In the genomic region with DNA sequence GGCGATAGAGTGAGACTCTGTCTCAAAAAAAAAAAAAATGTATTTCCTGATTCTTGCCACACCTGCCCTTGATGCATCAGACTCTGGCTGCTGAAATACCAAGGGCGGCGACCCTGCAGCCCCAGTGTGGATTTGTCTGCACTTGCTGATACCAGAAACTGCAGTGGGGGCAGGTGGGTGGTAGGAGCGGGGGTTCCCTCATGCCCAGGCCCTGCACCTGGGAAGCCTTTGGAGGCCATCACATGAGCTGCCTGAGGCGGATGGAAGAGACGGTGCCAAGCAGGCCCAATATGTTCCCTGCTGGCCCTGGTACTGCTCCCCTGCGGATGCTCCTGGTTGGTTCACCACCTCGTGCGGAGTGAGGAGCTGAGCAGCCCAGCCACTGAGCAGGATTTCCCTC, we compare ENCODE assay signal across 11 cellular contexts. TPM values are rescaled to one million over a fixed set of nuclear protein-coding genes. Genes with fewer than 3 reads are reported as not detected.
A peak's percentile ranks its signal among the peaks of the same experiment; 100 is the strongest.
DNase-seq lines count a peak whose midpoint lies in the region; ATAC-seq, FAIRE-seq and TF ChIP-seq lines count a peak whose summit lies in the region.
"Had no signal": no experiment of that assay in that cellular context is flagged by ENCODE, and none has a peak within 500 bp of the region (broad histone marks: within the 10 kb centered on the region; RNA-seq: fewer than 3 reads in every experiment).

No MANE protein-coding gene starts in this region.

- TF ChIP-seq POLR2A in vagina (IDR thresholded peaks at IDR 0.05) (no peak), gastroesophageal sphincter (IDR thresholded peaks at IDR 0.05) (no peak)

- no peaks in the 10 kb centered on the region for H3K9me3 ChIP-seq in keratinocyte (ENCODE audit: control insufficient read depth, low read depth, low read length)
- H3K9me3 ChIP-seq in vagina = no peaks in the 10 kb centered on the region
- no peaks in the 10 kb centered on the region for H3K9me3 ChIP-seq in gastroesophageal sphincter

- H3K36me3 ChIP-seq in keratinocyte (ENCODE audit: control insufficient read depth in 2 of 2, extremely low read depth in 1 of 2, insufficient read depth in 2 of 2, low read length in 2 of 2) = peaks cover 7 to 8% of the 10 kb centered on the region in 2 experiments
- H3K36me3 ChIP-seq in vagina = peaks cover 0 to 37% of the 10 kb centered on the region in 2 donors
- H3K36me3 ChIP-seq in gastroesophageal sphincter = peaks cover 0 to 61% of the 10 kb centered on the region in 2 donors

- TF ChIP-seq CTCF in keratinocyte (optimal IDR thresholded peaks at IDR 0.05 in 1 of 3, IDR thresholded peaks at IDR 0.05 in 1 of 3, conservative IDR thresholded peaks at IDR 0.05 in 1 of 3; ENCODE audit: extremely low read depth in 1 of 3, insufficient read depth in 2 of 3, low read length in 3 of 3) (peak in 1 of 3 experiments; percentile 11), vagina (IDR thresholded peaks at IDR 0.05) (no peak), gastroesophageal sphincter (IDR thresholded peaks at IDR 0.05) (no peak)

- H3K27me3 ChIP-seq in keratinocyte (ENCODE audit: control insufficient read depth, extremely low read depth, insufficient read depth, low read length) (no peaks in the 10 kb centered on the region), vagina (no peaks in the 10 kb centered on the region), gastroesophageal sphincter (no peaks in the 10 kb centered on the region)

- no peaks in the 10 kb centered on the region for H3K9me1 ChIP-seq in keratinocyte (ENCODE audit: control insufficient read depth, extremely low read depth, insufficient read depth, low read length)

- TF ChIP-seq EP300 in gastroesophageal sphincter (IDR thresholded peaks at IDR 0.05) = no peak

- peaks cover 7% of the 10 kb centered on the region for H3K9me3 Mint-ChIP-seq in stimulated activated naive CD8-positive, alpha-beta T cell treated with anti-CD3 and anti-CD28 coated beads, Interleukin-15, Interleukin-2, amounts not matched to agents 100 ng/mL and 50 ng/mL, for 24 hours

- H3K4me1 Mint-ChIP-seq in stimulated activated naive CD8-positive, alpha-beta T cell treated with anti-CD3 and anti-CD28 coated beads, Interleukin-15, Interleukin-2, amounts not matched to agents 100 ng/mL and 50 ng/mL, for 24 hours (ENCODE audit: low read depth) = peaks cover 87% of the 10 kb centered on the region

- no peak for DNase-seq in stimulated activated naive CD8-positive, alpha-beta T cell treated with anti-CD3 and anti-CD28 coated beads, Interleukin-15, Interleukin-2, amounts not matched to agents 100 U/mL and 50 U/mL, for 24 hours
- DNase-seq in activated CD4-positive, alpha-beta T cell treated with anti-CD3 and anti-CD28 coated beads, Interleukin-2, amount 50 U/mL, for 1 hour = peak; percentile 35
- DNase-seq in keratinocyte (ENCODE audit: low read depth, low spot score) = peak; percentile 28
- DNase-seq in vagina (ENCODE audit: extremely low spot score in 2 of 2) = peak in 1 of 2 donors; percentile 92
- DNase-seq in putamen (ENCODE audit: low spot score) = no peak
- DNase-seq: KG1 had no signal

- H3K27ac ChIP-seq in keratinocyte (ENCODE audit: control insufficient read depth, insufficient read depth, low read length) = peak overlapping the region; percentile 77
- peak overlapping the region; percentile 24 for H3K27ac ChIP-seq in vagina
- peak overlapping the region in 1 of 4 donors; percentile 44 for H3K27ac ChIP-seq in gastroesophageal sphincter

- ATAC-seq in stimulated activated naive CD8-positive, alpha-beta T cell treated with anti-CD3 and anti-CD28 coated beads, Interleukin-15, Interleukin-2, amounts not matched to agents 100 U/mL and 50 U/mL, for 24 hours = no peak
- ATAC-seq in gastroesophageal sphincter (no peak), HG03175 (IDR thresholded peaks at IDR 0.05; ENCODE audit: unreplicated experiment) (no peak)

- no peaks in the 10 kb centered on the region for H3K27me3 Mint-ChIP-seq in stimulated activated naive CD8-positive, alpha-beta T cell treated with anti-CD3 and anti-CD28 coated beads, Interleukin-15, Interleukin-2, amounts not matched to agents 100 ng/mL and 50 ng/mL, for 24 hours

- 50 to 77% methylated on average over 3 to 4 of the region's 9 CpGs for WGBS in gastroesophageal sphincter (ENCODE audit: low coverage in 1 of 2), 2 donors

- H3K4me2 ChIP-seq in keratinocyte (ENCODE audit: control insufficient read depth, extremely low read depth, insufficient read depth, low read depth, low read length) = peak overlapping the region; percentile 47

- H3K4me3 Mint-ChIP-seq in stimulated activated naive CD8-positive, alpha-beta T cell treated with anti-CD3 and anti-CD28 coated beads, Interleukin-15, Interleukin-2, amounts not matched to agents 100 ng/mL and 50 ng/mL, for 24 hours = peak overlapping the region; percentile 2

- H3K4me3 ChIP-seq in keratinocyte (ENCODE audit: control insufficient read depth in 2 of 3, extremely low read depth in 1 of 3, insufficient read depth in 2 of 3, low read depth in 1 of 3, low read length in 3 of 3) = no peak overlapping the region
- H3K4me3 ChIP-seq in vagina = no peak overlapping the region
- H3K4me3 ChIP-seq in gastroesophageal sphincter = no peak overlapping the region

- intact Hi-C loops in vagina (cut with DNase I) = loop anchor here (10.0 kb wide), 1 partner anchor 98 kb away; no protein-coding TSS in a partner anchor

- peak; percentile 26 for FAIRE-seq in keratinocyte (lab: Jason Lieb, UNC)
- FAIRE-seq: GM12891 had no signal

- peaks cover 25% of the 10 kb centered on the region for H3K4me1 ChIP-seq in keratinocyte (ENCODE audit: control insufficient read depth, extremely low read depth, insufficient read depth, low read length)
- H3K4me1 ChIP-seq in vagina = peaks cover 25% of the 10 kb centered on the region
- peaks cover 0 to 13% (median 4%) of the 10 kb centered on the region in 3 donors for H3K4me1 ChIP-seq in gastroesophageal sphincter

- peak overlapping the region; percentile 75 for H2AFZ ChIP-seq in keratinocyte (ENCODE audit: control insufficient read depth, low read length)

- H3K79me2 ChIP-seq in keratinocyte (ENCODE audit: control insufficient read depth, insufficient read depth, low read length) = no peaks in the 10 kb centered on the region

- peaks cover 78% of the 10 kb centered on the region for H3K36me3 Mint-ChIP-seq in stimulated activated naive CD8-positive, alpha-beta T cell treated with anti-CD3 and anti-CD28 coated beads, Interleukin-15, Interleukin-2, amounts not matched to agents 100 ng/mL and 50 ng/mL, for 24 hours (ENCODE audit: low read depth)

- peak overlapping the region; percentile 40 for H3K9ac ChIP-seq in keratinocyte (ENCODE audit: control insufficient read depth, extremely low read depth, insufficient read depth, low read length)

- H3K27ac Mint-ChIP-seq in stimulated activated naive CD8-positive, alpha-beta T cell treated with anti-CD3 and anti-CD28 coated beads, Interleukin-15, Interleukin-2, amounts not matched to agents 100 ng/mL and 50 ng/mL, for 24 hours = peak overlapping the region; percentile 70

- dilution Hi-C loops in keratinocyte (cut with MboI; ENCODE audit: extremely low pct_ligation_motif_present, low sequenced_read_pairs) = no loop called here

- no peaks in the 10 kb centered on the region for H4K20me1 ChIP-seq in keratinocyte (ENCODE audit: control insufficient read depth, extremely low read depth, insufficient read depth, low read length)

RNA-seq across cellular contexts. Expression of a gene that starts 50.6 kb away (rescaled TPM):
- 10.0 to 12.5 TPM (median 11.9 TPM) in 3 replicates for polyA plus RNA-seq in keratinocyte
- 17.5 TPM for polyA plus RNA-seq in keratinocyte (2011; ENCODE audit: low read depth)
- 10.1 and 24.5 TPM in 2 replicates for polyA plus RNA-seq in keratinocyte (2011; cell fraction: cytosol; rRNA removed)
- 30.7 and 38.6 TPM in 2 replicates for polyA plus RNA-seq in keratinocyte (2011; cell fraction: nucleus; rRNA removed)
- polyA plus RNA-seq in keratinocyte (2012; ENCODE audit: low replicate concordance) = 10.5 and 20.9 TPM in 2 replicates
- 20.0 to 57.0 TPM (median 22.1 TPM) in 3 replicates for polyA minus RNA-seq in keratinocyte
- 13.4 TPM for polyA minus RNA-seq in keratinocyte (2011; cell fraction: cytosol; rRNA and poly(A)+ RNA removed)
- 14.1 and 25.9 TPM in 2 replicates for polyA minus RNA-seq in keratinocyte (2011; cell fraction: nucleus; rRNA and poly(A)+ RNA removed)
- total RNA-seq in vagina (39.0 TPM), gastroesophageal sphincter (10 to 100 TPM; 38.2 to 67.7 (median 53.3) TPM)

RNA-seq across cellular contexts. Expression of a gene that starts 57.7 kb away (rescaled TPM):
- 20.6 to 50.2 TPM (median 37.8 TPM) in 3 replicates for polyA plus RNA-seq in keratinocyte
- polyA plus RNA-seq in keratinocyte (2011; ENCODE audit: low read depth) = 93.9 TPM
- 49.5 and 52.5 TPM in 2 replicates for polyA plus RNA-seq in keratinocyte (2011; cell fraction: cytosol; rRNA removed)
- 41.9 and 42.0 TPM in 2 replicates for polyA plus RNA-seq in keratinocyte (2011; cell fraction: nucleus; rRNA removed)
- 48.4 and 59.5 TPM in 2 replicates for polyA plus RNA-seq in keratinocyte (2012; ENCODE audit: low replicate concordance)
- 28.0 to 48.8 TPM (median 48.5 TPM) in 3 replicates for polyA minus RNA-seq in keratinocyte
- 56.6 TPM for polyA minus RNA-seq in keratinocyte (2011; cell fraction: cytosol; rRNA and poly(A)+ RNA removed)
- polyA minus RNA-seq in keratinocyte (2011; cell fraction: nucleus; rRNA and poly(A)+ RNA removed) = 23.5 and 36.1 TPM in 2 replicates
- 55.0 TPM for total RNA-seq in vagina
- 100 to 1,000 TPM in 1 of 4 donors, 10 to 100 TPM in 3; 34.9 to 123 (median 62.3) TPM for total RNA-seq in gastroesophageal sphincter
- polyA plus RNA-seq: neural cell had no signal

Comparison
In these comparisons a context has a peak if more than half of its experiments do, and no peak if none do; other contexts are left out.
1. DNase-seq: peak in activated CD4-positive, alpha-beta T cell treated with anti-CD3 and anti-CD28 coated beads, Interleukin-2, amount 50 U/mL, for 1 hour (single experiment) and keratinocyte (single experiment); none in stimulated activated naive CD8-positive, alpha-beta T cell treated with anti-CD3 and anti-CD28 coated beads, Interleukin-15, Interleukin-2, amounts not matched to agents 100 U/mL and 50 U/mL, for 24 hours (single experiment) and putamen (single experiment).